14 cellular contexts compared by ENCODE assay signal in the genomic region with DNA sequence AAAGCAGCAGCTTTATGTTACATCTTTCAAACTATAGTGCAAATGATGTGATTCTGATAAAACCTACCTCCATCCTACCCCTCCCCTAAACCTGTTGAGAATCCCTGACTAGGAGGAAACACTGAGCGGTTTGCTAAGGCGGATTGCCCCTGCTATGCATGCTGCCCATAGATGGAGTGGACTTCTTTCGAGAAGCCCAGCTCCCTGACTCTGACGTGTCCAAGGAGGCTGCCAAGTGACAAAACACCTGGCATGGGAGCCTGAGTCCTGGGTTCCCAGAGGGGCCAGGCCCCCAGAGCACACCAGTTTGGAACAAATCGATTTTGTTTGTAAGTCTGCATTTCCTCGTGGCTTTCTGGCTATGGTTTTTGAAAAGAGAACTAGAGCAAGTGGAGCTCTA. TPM values are rescaled to one million over a fixed set of nuclear protein-coding genes. Genes with fewer than 3 reads are reported as not detected.
A peak's percentile ranks its signal among the peaks of the same experiment; 100 is the strongest.
DNase-seq lines count a peak whose midpoint lies in the region; ATAC-seq and TF ChIP-seq lines count a peak whose summit lies in the region.
"Had no signal": no experiment of that assay in that cellular context is flagged by ENCODE, and none has a peak within 500 bp of the region (broad histone marks: within the 10 kb centered on the region; RNA-seq: fewer than 3 reads in every experiment).

No MANE protein-coding gene starts in this region.

- no peak for TF ChIP-seq POLR2A in gastrocnemius medialis (IDR thresholded peaks at IDR 0.05)

- 49 to 63% (median 49%) methylated on average over 6 of the region's 6 CpGs for WGBS in psoas muscle, 3 donors

- peaks cover 33% of the 10 kb centered on the region for H3K79me2 ChIP-seq in Loucy (ENCODE audit: insufficient read depth, low read length)

- TF ChIP-seq CTCF in Loucy (conservative IDR thresholded peaks at IDR 0.05; ENCODE audit: low read length) (no peak), psoas muscle (IDR thresholded peaks at IDR 0.05) (no peak), gastrocnemius medialis (IDR thresholded peaks at IDR 0.05 in 4 of 5, conservative IDR thresholded peaks at IDR 0.05 in 1 of 5) (no peak)

- H3K27me3 ChIP-seq in Loucy (ENCODE audit: insufficient read depth, low read length, poor library complexity, severe bottlenecking) (no peaks in the 10 kb centered on the region), psoas muscle (ENCODE audit: insufficient read depth in 3 of 3, low read length in 2 of 3) (no peaks in the 10 kb centered on the region), gastrocnemius medialis (no peaks in the 10 kb centered on the region)
- H3K27me3 ChIP-seq: dorsolateral prefrontal cortex, stomach had no signal

- H3K4me3 ChIP-seq in Loucy (ENCODE audit: low read length, poor library complexity, severe bottlenecking) (peak overlapping the region; percentile 81), psoas muscle (peak overlapping the region; percentile 96), gastrocnemius medialis (no peak overlapping the region)

- H3K27me3 Mint-ChIP-seq in activated T-cell treated with anti-CD3 and anti-CD28 coated beads, Interleukin-2, amount 50 U/mL, for 4 hours (ENCODE audit: low read depth): no peaks in the 10 kb centered on the region
- H3K27me3 Mint-ChIP-seq in central memory CD8-positive, alpha-beta T cell: no peaks in the 10 kb centered on the region

- peaks cover 5% of the 10 kb centered on the region for H3K36me3 Mint-ChIP-seq in activated T-cell treated with anti-CD3 and anti-CD28 coated beads, Interleukin-2, amount 50 U/mL, for 4 hours (ENCODE audit: insufficient read depth)
- peaks cover 16% of the 10 kb centered on the region for H3K36me3 Mint-ChIP-seq in central memory CD8-positive, alpha-beta T cell (ENCODE audit: insufficient read depth)

- peaks cover 24% of the 10 kb centered on the region for H4K20me1 ChIP-seq in Loucy (ENCODE audit: insufficient read depth, low read length, poor library complexity, severe bottlenecking)

- DNase-seq in activated T-cell treated with anti-CD3 and anti-CD28 coated beads, Interleukin-2, amount 50 U/mL, for 4 hours: no peak
- DNase-seq in activated T-cell treated with anti-CD3 and anti-CD28 coated beads for 4 hours (no peak), psoas muscle (no peak), gastrocnemius medialis (no peak), OCI-M2 (lab: John Stamatoyannopoulos, UW; ENCODE audit: unreplicated experiment) (no peak), mesenteric fat pad (ENCODE audit: low spot score) (no peak)
- no peak for DNase-seq in central memory CD8-positive, alpha-beta T cell (ENCODE audit: low spot score in 2 of 2)
- DNase-seq: dorsolateral prefrontal cortex; KG1; midbrain; NCI-H2029 treated with DMSO at 0.1 percent for 48 hours; stimulated activated CD4-positive, alpha-beta T cell treated with anti-CD3 and anti-CD28 coated beads, Interleukin-4, amount 100 ng/mL, for 4 hours; stomach had no signal

- peak overlapping the region; percentile 75 for H3K4me2 ChIP-seq in Loucy (ENCODE audit: low read depth, low read length, poor library complexity, severe bottlenecking)

- no peaks in the 10 kb centered on the region for H3K9me2 ChIP-seq in Loucy (replicated peaks; ENCODE audit: low read depth, low read length)

- in situ Hi-C loops in gastrocnemius medialis (cut with MboI; ENCODE audit: low sequenced_read_pairs in 4 of 4): no loop called here

- no peaks in the 10 kb centered on the region for H3F3A ChIP-seq in Loucy (ENCODE audit: low read depth)

- H2AFZ ChIP-seq in Loucy (ENCODE audit: low read length): no peak overlapping the region

- H3K27ac ChIP-seq in psoas muscle: no peak overlapping the region
- H3K27ac ChIP-seq in gastrocnemius medialis: no peak overlapping the region

- H3K36me3 ChIP-seq in Loucy (ENCODE audit: insufficient read depth, low read length) (no peaks in the 10 kb centered on the region), psoas muscle (ENCODE audit: insufficient read depth in 1 of 2, low read depth in 1 of 2) (no peaks in the 10 kb centered on the region), gastrocnemius medialis (no peaks in the 10 kb centered on the region)
- H3K36me3 ChIP-seq: stomach had no signal

- ATAC-seq in activated T-cell treated with anti-CD3 and anti-CD28 coated beads, Interleukin-2, amount 50 U/mL, for 4 hours: no peak
- ATAC-seq in central memory CD8-positive, alpha-beta T cell (replicated peaks; ENCODE audit: extremely low read depth, poor library complexity, severe bottlenecking): no peak
- ATAC-seq in psoas muscle (no peak), gastrocnemius medialis (no peak)

- H3K9ac ChIP-seq in Loucy (ENCODE audit: low read depth, low read length, poor library complexity, severe bottlenecking): peak overlapping the region; percentile 74

- H3K9me3 Mint-ChIP-seq in activated T-cell treated with anti-CD3 and anti-CD28 coated beads, Interleukin-2, amount 50 U/mL, for 4 hours: no peaks in the 10 kb centered on the region
- H3K9me3 Mint-ChIP-seq in central memory CD8-positive, alpha-beta T cell: no peaks in the 10 kb centered on the region

- peaks cover 31% of the 10 kb centered on the region for H3K4me1 Mint-ChIP-seq in activated T-cell treated with anti-CD3 and anti-CD28 coated beads, Interleukin-2, amount 50 U/mL, for 4 hours (ENCODE audit: low read depth)
- peaks cover 33% of the 10 kb centered on the region for H3K4me1 Mint-ChIP-seq in central memory CD8-positive, alpha-beta T cell

- intact Hi-C loops in psoas muscle (cut with DNase I) (loop anchor here in 1 of 2 donors (10.0 kb wide), 1 partner anchor 349 kb away; no protein-coding TSS in a partner anchor), gastrocnemius medialis (cut with DNase I; ENCODE audit: low total_unique reads) (loop anchor here (10.0 kb wide), 1 partner anchor 861 kb away; a partner anchor contains a TSS)

- H3K9me3 ChIP-seq in Loucy (ENCODE audit: insufficient read depth, low read depth, low read length): no peaks in the 10 kb centered on the region
- H3K9me3 ChIP-seq in psoas muscle: no peaks in the 10 kb centered on the region
- no peaks in the 10 kb centered on the region for H3K9me3 ChIP-seq in gastrocnemius medialis
- H3K9me3 ChIP-seq: stomach had no signal

- peak overlapping the region; percentile 90 for H3K4me3 Mint-ChIP-seq in activated T-cell treated with anti-CD3 and anti-CD28 coated beads, Interleukin-2, amount 50 U/mL, for 4 hours
- H3K4me3 Mint-ChIP-seq in central memory CD8-positive, alpha-beta T cell: peak overlapping the region; percentile 80

- H3K4me1 ChIP-seq in Loucy (ENCODE audit: insufficient read depth, low read length, poor library complexity, severe bottlenecking) (peaks cover 33% of the 10 kb centered on the region), psoas muscle (peaks cover 13% of the 10 kb centered on the region), gastrocnemius medialis (peaks cover 15 to 17% of the 10 kb centered on the region in 2 donors)

- H3K27ac Mint-ChIP-seq in central memory CD8-positive, alpha-beta T cell (ENCODE audit: low read depth): no peak overlapping the region

RNA-seq across cellular contexts. Expression of a gene that starts 1.4 kb away (rescaled TPM):
- total RNA-seq in activated T-cell treated with anti-CD3 and anti-CD28 coated beads, Interleukin-2, amount 50 U/mL, for 4 hours: 10 to 100 TPM; 29.4 to 33.9 (median 30.3) TPM
- total RNA-seq in psoas muscle: 10 to 100 TPM; 12.2 to 24.7 (median 21.1) TPM
- 10 to 100 TPM; 18.2 to 36.0 (median 28.9) TPM for polyA plus RNA-seq in psoas muscle
- 10 to 100 TPM in 3 of 4 donors, 1 to 10 TPM in 1; 8.0 to 46.9 (median 18.4) TPM for total RNA-seq in gastrocnemius medialis
- 23.1 TPM for total RNA-seq in mesenteric fat pad

Comparison
In these comparisons a context has a peak if more than half of its experiments do, and no peak if none do; other contexts are left out.
1. H3K4me3 ChIP-seq: peak in Loucy (single experiment) and psoas muscle (single experiment); none in gastrocnemius medialis (0 of 4).